Comparison of ENCODE assay signal across 14 cellular contexts in the genomic region with DNA sequence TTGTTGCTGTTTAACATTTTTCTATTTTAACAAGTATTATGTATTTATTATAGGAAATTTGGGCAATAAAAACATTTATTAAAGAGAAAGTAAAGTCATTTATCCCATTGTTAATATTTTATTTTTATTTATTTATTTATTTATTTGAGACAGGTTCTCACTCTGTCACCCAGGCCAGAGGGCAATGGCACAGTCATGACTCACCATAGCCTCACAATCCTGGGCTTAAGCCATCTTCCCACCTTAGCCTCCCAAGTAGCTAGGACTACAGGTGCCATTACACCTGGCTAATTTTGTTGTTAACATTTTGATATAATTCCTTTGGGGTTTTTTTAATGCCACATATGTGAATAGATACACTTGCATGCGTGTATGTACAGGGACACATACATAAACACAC. TPM values are rescaled to one million over a fixed set of nuclear protein-coding genes. Genes with fewer than 3 reads are reported as not detected.
DNase-seq lines count a peak whose midpoint lies in the region; ATAC-seq and TF ChIP-seq lines count a peak whose summit lies in the region.
"Had no signal": no experiment of that assay in that cellular context is flagged by ENCODE, and none has a peak within 500 bp of the region (broad histone marks: within the 10 kb centered on the region; RNA-seq: fewer than 3 reads in every experiment).

No MANE protein-coding gene starts in this region.

- H4K20me1 ChIP-seq in mammary epithelial cell (ENCODE audit: insufficient read depth, low read length), result no peaks in the 10 kb centered on the region

- CTCF ChIA-PET in mammary epithelial cell (lab: Charles Lee; ENCODE audit: low non-redundant PET), result no interaction called here

- intact Hi-C loops in mammary epithelial cell (cut with micrococcal nuclease), result no loop called here
- intact Hi-C loops in right lobe of liver (cut with DNase I), result no loop called here

- no peaks in the 10 kb centered on the region for H3K36me3 Mint-ChIP-seq in glutamatergic neuron (ENCODE audit: unreplicated experiment)

- DNase-seq in LoVo (ENCODE audit: low spot score) (peak; percentile 11), mammary epithelial cell (peak; percentile 31), foreskin keratinocyte (no peak), right lobe of liver (peak in 1 of 3 donors; percentile 36), glutamatergic neuron (no peak), activated gamma-delta T cell treated with Interleukin-2 at 50 U/mL for 16 hours (no peak)
- DNase-seq: BE2C; CD4-positive, alpha-beta memory T cell; GF-D8; HCEC 1CT; IMR-90 had no signal

- H2AFZ ChIP-seq in mammary epithelial cell (ENCODE audit: low read depth, low read length), result no peak overlapping the region

- H3K79me2 ChIP-seq in mammary epithelial cell (ENCODE audit: insufficient read depth, low read length), result peaks cover 29% of the 10 kb centered on the region

- H3K4me1 ChIP-seq in mammary epithelial cell (ENCODE audit: insufficient read depth, low read length), result no peaks in the 10 kb centered on the region
- H3K4me1 ChIP-seq in foreskin keratinocyte, result peaks cover 4% of the 10 kb centered on the region
- peaks cover 0 to 5% (median 0%) of the 10 kb centered on the region in 4 donors for H3K4me1 ChIP-seq in right lobe of liver
- H3K4me1 ChIP-seq: BE2C had no signal

- WGBS in mammary epithelial cell (ENCODE audit: low coverage, missing lambda C conversion rate), result 64% methylated on average over 1 of the region's 1 CpG
- 92% methylated on average over 1 of the region's 1 CpG for WGBS in right lobe of liver (ENCODE audit: insufficient coverage, low coverage, low lambda C conversion rate, missing lambda C conversion rate)

- no peaks in the 10 kb centered on the region for H3K27me3 Mint-ChIP-seq in glutamatergic neuron (ENCODE audit: unreplicated experiment)
- H3K27me3 Mint-ChIP-seq: CD4-positive, alpha-beta memory T cell had no signal

- H3K27ac ChIP-seq in mammary epithelial cell (ENCODE audit: insufficient read depth, low read depth, low read length) (no peak overlapping the region), foreskin keratinocyte (no peak overlapping the region), right lobe of liver (no peak overlapping the region)
- H3K27ac ChIP-seq: A549, C4-2B had no signal

- H3K9me3 Mint-ChIP-seq in glutamatergic neuron (ENCODE audit: unreplicated experiment), result no peaks in the 10 kb centered on the region
- H3K9me3 Mint-ChIP-seq: CD4-positive, alpha-beta memory T cell had no signal

- no peak overlapping the region for H3K4me2 ChIP-seq in mammary epithelial cell (ENCODE audit: insufficient read depth, low read depth, low read length)
- H3K4me2 ChIP-seq: A549 had no signal

- BruUV-seq in mammary epithelial cell (replicated peaks; lab: Mats Ljungman, UMichigan), result no TSS peak

- peaks cover 15% of the 10 kb centered on the region for H3K36me3 ChIP-seq in mammary epithelial cell (ENCODE audit: insufficient read depth, low read length)
- H3K36me3 ChIP-seq in right lobe of liver, result peaks cover 0 to 7% (median under 1%) of the 10 kb centered on the region in 4 donors
- H3K36me3 ChIP-seq: BE2C had no signal

- ATAC-seq in foreskin keratinocyte, result peak; percentile 68
- peak; percentile 56 to 98 (median 68) for ATAC-seq in right lobe of liver
- ATAC-seq in HG03457 (IDR thresholded peaks at IDR 0.05; ENCODE audit: unreplicated experiment), result no peak
- ATAC-seq: A549 had no signal

- no peak for TF ChIP-seq POLR2A in right lobe of liver (IDR thresholded peaks at IDR 0.05)

- H3K4me1 Mint-ChIP-seq in glutamatergic neuron (ENCODE audit: low read depth, unreplicated experiment), result peaks cover 4% of the 10 kb centered on the region

- no peaks in the 10 kb centered on the region for H3K9me3 ChIP-seq in mammary epithelial cell (replicated peaks; ENCODE audit: insufficient read depth, low read length)
- H3K9me3 ChIP-seq in right lobe of liver, result no peaks in the 10 kb centered on the region
- H3K9me3 ChIP-seq: A549, BE2C had no signal

- H3K4me3 ChIP-seq in mammary epithelial cell (replicated peaks in 1 of 3; ENCODE audit: insufficient read depth in 1 of 3, low read depth in 2 of 3, low read length in 3 of 3) (no peak overlapping the region), right lobe of liver (no peak overlapping the region)
- H3K4me3 ChIP-seq: A549 had no signal

- no peak overlapping the region for H3K27ac Mint-ChIP-seq in glutamatergic neuron (ENCODE audit: unreplicated experiment)

- H3K27me3 ChIP-seq in mammary epithelial cell (ENCODE audit: insufficient read depth, low read length), result no peaks in the 10 kb centered on the region
- no peaks in the 10 kb centered on the region for H3K27me3 ChIP-seq in foreskin keratinocyte
- no peaks in the 10 kb centered on the region for H3K27me3 ChIP-seq in right lobe of liver
- H3K27me3 ChIP-seq: BE2C had no signal

- no peak for TF ChIP-seq CTCF in mammary epithelial cell (conservative IDR thresholded peaks at IDR 0.05 in 1 of 2, IDR thresholded peaks at IDR 0.05 in 1 of 2; ENCODE audit: extremely low read depth in 1 of 2, insufficient read depth in 1 of 2, low read depth in 1 of 2, low read length in 2 of 2)
- no peak for TF ChIP-seq CTCF in foreskin keratinocyte (conservative IDR thresholded peaks at IDR 0.05)
- no peak for TF ChIP-seq CTCF in right lobe of liver (IDR thresholded peaks at IDR 0.05)
- no peak for TF ChIP-seq CTCF in glutamatergic neuron (IDR thresholded peaks at IDR 0.05; ENCODE audit: partially characterized antibody, unreplicated experiment)

- H3K9ac ChIP-seq in mammary epithelial cell (ENCODE audit: insufficient read depth, low read length), result no peak overlapping the region

- in situ Hi-C loops in mammary epithelial cell (cut with MboI; ENCODE audit: low sequenced_read_pairs in 2 of 2), result no loop called here

- dilution Hi-C loops in mammary epithelial cell (cut with HindIII; ENCODE audit: low sequenced_read_pairs), result no loop called here

- H3K4me3 Mint-ChIP-seq in glutamatergic neuron (ENCODE audit: unreplicated experiment), result no peak overlapping the region
- H3K4me3 Mint-ChIP-seq: CD4-positive, alpha-beta memory T cell had no signal

RNA-seq across cellular contexts. Expression of a gene that starts 49.6 kb away (rescaled TPM):
- total RNA-seq in mammary epithelial cell (10 to 100 TPM; 33.4 to 43.3 TPM), foreskin keratinocyte (28.4 and 29.3 TPM in 2 replicates), right lobe of liver (10 to 100 TPM; 13.4 to 25.8 (median 19.0) TPM), glutamatergic neuron (ENCODE audit: unreplicated experiment) (60.3 TPM)
- polyA plus RNA-seq in mammary epithelial cell (13.6 TPM), foreskin keratinocyte (2.8 and 4.2 TPM in 2 replicates)
- polyA minus RNA-seq in mammary epithelial cell, result 57.5 TPM

Comparison
In these comparisons a context has a peak if more than half of its experiments do, and no peak if none do; other contexts are left out.
1. DNase-seq: peak in LoVo (single experiment) and mammary epithelial cell (single experiment); none in foreskin keratinocyte (0 of 2), glutamatergic neuron (single experiment) and activated gamma-delta T cell treated with Interleukin-2 at 50 U/mL for 16 hours (single experiment).